1 cellular context compared by ENCODE assay signal in genomic region chr15:72783563-72784232, GRCh38.
TF ChIP-seq lines count a peak whose summit lies in the region.

Gene ADPGK (minus strand): TSS chr15:72783758. CDS start chr15:72783691, 67 bp downstream.

TF ChIP-seq in K562, 482 proteins besides CTCF, POLR2A, EP300 and RAD21 (continued from another document and continues in another):
- TF ChIP-seq RREB1 (CRISPR knock-in tag; IDR thresholded peaks at IDR 0.05) = peak; percentile 61; the same call in 1 of the 2 replicates
- TF ChIP-seq TEAD1 (CRISPR knock-in tag; IDR thresholded peaks at IDR 0.05) = no peak
- TF ChIP-seq NRF1 (conservative IDR thresholded peaks at IDR 0.05 in 1 of 2, IDR thresholded peaks at IDR 0.05 in 1 of 2) = peak; percentile 91 to 93
- TF ChIP-seq CREM (IDR thresholded peaks at IDR 0.05; ENCODE audit: low read depth) = peak; percentile 100
- no peak for TF ChIP-seq IRF9 (tag; IDR thresholded peaks at IDR 0.05)
- TF ChIP-seq ZNF609 (CRISPR knock-in tag; IDR thresholded peaks at IDR 0.05; ENCODE audit: borderline replicate concordance) = 0 out of 2 replicates have a peak, but pooled peaks have one; percentile 59
- TF ChIP-seq ZNF277 (CRISPR knock-in tag; IDR thresholded peaks at IDR 0.05; ENCODE audit: borderline replicate concordance) = no peak
- no peak for TF ChIP-seq ARID3B (CRISPR knock-in tag; IDR thresholded peaks at IDR 0.05; ENCODE audit: borderline replicate concordance)
- peak; percentile 64 for TF ChIP-seq JUND (IDR thresholded peaks at IDR 0.05; ENCODE audit: borderline replicate concordance, low read depth, low read length)
- TF ChIP-seq JUND (tag; IDR thresholded peaks at IDR 0.05; ENCODE audit: borderline replicate concordance, low read depth, low read length) = no peak; the same call in 2 of the 3 replicates
- 0 out of 4 replicates have a peak, but pooled peaks of 1 of the 2 experiments have one; percentile 51 for TF ChIP-seq ZNF639 (CRISPR knock-in tag; conservative IDR thresholded peaks at IDR 0.05 in 1 of 2, IDR thresholded peaks at IDR 0.05 in 1 of 2)
- no peak for TF ChIP-seq STAT6 (CRISPR knock-in tag; IDR thresholded peaks at IDR 0.05)
- TF ChIP-seq MYC (IDR thresholded peaks at IDR 0.05; ENCODE audit: low read depth, low read length) = 0 out of 2 replicates have a peak, but pooled peaks have one; percentile 61
- TF ChIP-seq MYC (CRISPR knock-in tag; IDR thresholded peaks at IDR 0.05; ENCODE audit: borderline replicate concordance, low read depth) = peak; percentile 60; the same call in 1 of the 2 replicates
- TF ChIP-seq NFIC (IDR thresholded peaks at IDR 0.05) = no peak; the same call in 1 of the 2 replicates
- TF ChIP-seq KLF13 (tag; IDR thresholded peaks at IDR 0.05; ENCODE audit: borderline replicate concordance, low read depth) = peak; percentile 67; the same call in 1 of the 2 replicates
- no peak for TF ChIP-seq BCL6 (CRISPR knock-in tag; IDR thresholded peaks at IDR 0.05)
- TF ChIP-seq CSDE1 (IDR thresholded peaks at IDR 0.05) = peak in 1 of 2 experiments; percentile 93; a peak in 2 of 4 replicates
- TF ChIP-seq ZNF830 (CRISPR knock-in tag; IDR thresholded peaks at IDR 0.05) = no peak
- TF ChIP-seq MBD2 (IDR thresholded peaks at IDR 0.05; ENCODE audit: borderline replicate concordance, low read depth) = peak; percentile 81; the same call in 1 of the 2 replicates
- no peak for TF ChIP-seq XRCC3 (IDR thresholded peaks at IDR 0.05)
- TF ChIP-seq COPS2 (conservative IDR thresholded peaks at IDR 0.05) = no peak
- peak; percentile 58; the same call in 1 of the 2 replicates for TF ChIP-seq NKRF (IDR thresholded peaks at IDR 0.05; ENCODE audit: borderline replicate concordance)
- no peak for TF ChIP-seq MCM7 (IDR thresholded peaks at IDR 0.05)
- TF ChIP-seq POLR2B (IDR thresholded peaks at IDR 0.05; ENCODE audit: low read depth, partially characterized antibody) = peak; percentile 81
- no peak for TF ChIP-seq HNRNPUL1 (IDR thresholded peaks at IDR 0.05; ENCODE audit: low read length)
- no peak for TF ChIP-seq ZNF212 (CRISPR knock-in tag; IDR thresholded peaks at IDR 0.05)
- TF ChIP-seq CREBBP (IDR thresholded peaks at IDR 0.05; ENCODE audit: low read depth, low read length) = no peak
- TF ChIP-seq ILK (tag; IDR thresholded peaks at IDR 0.05; ENCODE audit: borderline replicate concordance, low read depth) = no peak
- TF ChIP-seq MTF1 (CRISPR knock-in tag; IDR thresholded peaks at IDR 0.05; ENCODE audit: borderline replicate concordance) = no peak
- 0 out of 2 replicates have a peak, but pooled peaks have one; percentile 13 for TF ChIP-seq ATF4 (CRISPR knock-in tag; IDR thresholded peaks at IDR 0.05)
- TF ChIP-seq RBBP5 (IDR thresholded peaks at IDR 0.05; ENCODE audit: borderline replicate concordance, insufficient read depth, low read length, poor library complexity, severe bottlenecking) = peak; percentile 98
- TF ChIP-seq PTTG1 (tag; IDR thresholded peaks at IDR 0.05; ENCODE audit: low read depth) = no peak
- no peak for TF ChIP-seq XRCC5 (IDR thresholded peaks at IDR 0.05; ENCODE audit: low read depth, low read length)
- TF ChIP-seq U2AF1 (optimal IDR thresholded peaks at IDR 0.05; ENCODE audit: low read depth, low read length) = peak; percentile 75
- TF ChIP-seq ZNF324 (CRISPR knock-in tag; IDR thresholded peaks at IDR 0.05) = no peak
